In the genomic region with DNA sequence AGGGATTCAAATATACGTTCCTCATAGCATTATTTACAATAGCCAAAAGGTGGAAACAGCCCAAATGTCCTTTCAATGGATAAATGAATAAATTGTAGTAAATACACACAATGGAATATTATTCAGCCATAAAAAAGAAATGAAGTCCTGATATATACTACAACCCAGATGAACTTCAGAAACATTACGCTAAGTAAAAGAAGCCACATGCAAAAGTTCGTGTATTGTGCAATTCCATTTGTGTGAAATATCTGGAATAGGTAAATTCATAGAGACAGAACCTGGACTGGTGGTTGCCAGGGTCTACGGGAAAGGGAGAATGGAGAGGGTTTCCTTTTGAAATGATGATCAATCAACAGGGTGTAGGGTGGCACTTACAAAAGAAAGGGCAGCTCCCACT, we compare ENCODE assay signal across 18 cellular contexts. TPM values are rescaled to one million over a fixed set of nuclear protein-coding genes. Genes with fewer than 3 reads are reported as not detected.
DNase-seq lines count a peak whose midpoint lies in the region; ATAC-seq and TF ChIP-seq lines count a peak whose summit lies in the region.
"Had no signal": no experiment of that assay in that cellular context is flagged by ENCODE, and none has a peak within 500 bp of the region (broad histone marks: within the 10 kb centered on the region; RNA-seq: fewer than 3 reads in every experiment).

No MANE protein-coding gene starts in this region.

- H3K36me3 Mint-ChIP-seq in activated CD4-positive, alpha-beta T cell treated with anti-CD3 and anti-CD28 coated beads for 36 hours (ENCODE audit: low read depth) = no peaks in the 10 kb centered on the region
- H3K36me3 Mint-ChIP-seq: CD14-positive monocyte; CD4-positive, alpha-beta memory T cell had no signal

- peaks cover 6% of the 10 kb centered on the region for H3K27me3 Mint-ChIP-seq in activated CD4-positive, alpha-beta T cell treated with anti-CD3 and anti-CD28 coated beads for 36 hours

- no peaks in the 10 kb centered on the region for H3K27me3 ChIP-seq in Panc1 (ENCODE audit: control insufficient read depth, insufficient read depth, low read length)
- H3K27me3 ChIP-seq: BLaER1 had no signal

- in situ Hi-C loops in Panc1 (cut with HindIII; ENCODE audit: low pct_unique_long_range_greater_than_20kb, low sequenced_read_pairs) = no loop called here

- H3K36me3 ChIP-seq in Panc1 (ENCODE audit: control insufficient read depth, insufficient read depth, low read length) = no peaks in the 10 kb centered on the region
- H3K36me3 ChIP-seq: BLaER1 had no signal

- peak; percentile 4 for DNase-seq in cardiac septum (ENCODE audit: low spot score)
- DNase-seq in Right ventricle myocardium superior = no peak
- DNase-seq in Panc1 (ENCODE audit: low read depth, low spot score) = no peak
- DNase-seq in epidermal melanocyte (ENCODE audit: insufficient read length, low spot score) = peak; percentile 1
- no peak for DNase-seq in DMS53 treated with DMSO at 0.1 percent for 48 hours (lab: John Stamatoyannopoulos, UW; ENCODE audit: unreplicated experiment)
- no peak for DNase-seq in activated CD4-positive, alpha-beta T cell treated with anti-CD3 and anti-CD28 coated beads for 36 hours
- no peak for DNase-seq in NCI-H2107 treated with DMSO at 0.1 percent for 48 hours (lab: John Stamatoyannopoulos, UW; ENCODE audit: unreplicated experiment)
- DNase-seq: CD4-positive, alpha-beta memory T cell; DND-41; EL; H7 had no signal

- H3K9me3 ChIP-seq in Panc1 (ENCODE audit: control insufficient read depth, insufficient read depth, low read depth, low read length) = no peaks in the 10 kb centered on the region; the same call in 1 of the 2 replicates
- H3K9me3 ChIP-seq: BLaER1 had no signal

- peaks cover 42% of the 10 kb centered on the region for H3K4me1 ChIP-seq in Panc1 (ENCODE audit: control insufficient read depth, insufficient read depth, low read length)

- H3K27ac Mint-ChIP-seq in activated CD4-positive, alpha-beta T cell treated with anti-CD3 and anti-CD28 coated beads for 36 hours = no peak overlapping the region
- H3K27ac Mint-ChIP-seq: CD4-positive, alpha-beta memory T cell; GM23338 had no signal

- no peak overlapping the region for H3K4me3 ChIP-seq in Panc1 (ENCODE audit: low read depth in 2 of 2, low read length in 2 of 2)
- H3K4me3 ChIP-seq: BLaER1, GM12878, GM23338 had no signal

- CTCF ChIA-PET in Panc1 (lab: Charles Lee) = no interaction called here
- CTCF ChIA-PET in activated CD4-positive, alpha-beta T cell treated with anti-CD3 and anti-CD28 coated beads for 36 hours (lab: Charles Lee) = interaction anchor here (0.5 to 0.9 kb wide), 2 partner anchors 10 to 125 kb away, joined by 3 read pairs; no protein-coding TSS in a partner anchor

- H3K4me3 Mint-ChIP-seq in activated CD4-positive, alpha-beta T cell treated with anti-CD3 and anti-CD28 coated beads for 36 hours = no peak overlapping the region
- H3K4me3 Mint-ChIP-seq: CD14-positive monocyte; CD4-positive, alpha-beta memory T cell; GM23338 had no signal

- no peaks in the 10 kb centered on the region for H3K4me1 Mint-ChIP-seq in activated CD4-positive, alpha-beta T cell treated with anti-CD3 and anti-CD28 coated beads for 36 hours
- H3K4me1 Mint-ChIP-seq: CD4-positive, alpha-beta memory T cell had no signal

- intact Hi-C loops in cardiac septum (cut with DNase I) (no loop called here), Right ventricle myocardium superior (cut with DNase I) (no loop called here), Panc1 (cut with micrococcal nuclease; ENCODE audit: unreplicated experiment) (no loop called here)
- intact Hi-C loops in activated CD4-positive, alpha-beta T cell treated with anti-CD3 and anti-CD28 coated beads for 36 hours (cut with DNase I, micrococcal nuclease) = no loop called here

- no TSS peak for BruUV-seq in Panc1 (replicated peaks; lab: Mats Ljungman, UMichigan)

- POLR2A ChIA-PET in Panc1 (lab: Charles Lee) = no interaction called here
- POLR2A ChIA-PET in activated CD4-positive, alpha-beta T cell treated with anti-CD3 and anti-CD28 coated beads for 36 hours (lab: Charles Lee) = no interaction called here

- no peaks in the 10 kb centered on the region for H3K9me3 Mint-ChIP-seq in activated CD4-positive, alpha-beta T cell treated with anti-CD3 and anti-CD28 coated beads for 36 hours (ENCODE audit: low read depth)
- H3K9me3 Mint-ChIP-seq: CD14-positive monocyte; CD4-positive, alpha-beta memory T cell; GM23338 had no signal

- TF ChIP-seq CTCF in Panc1 (IDR thresholded peaks at IDR 0.05) = no peak

- ATAC-seq in Right ventricle myocardium superior (ENCODE audit: poor library complexity) (no peak), Panc1 (no peak)
- ATAC-seq in activated CD4-positive, alpha-beta T cell treated with anti-CD3 and anti-CD28 coated beads for 36 hours = no peak
- ATAC-seq: GM12878, GM23338, HCT116 had no signal

- H3K27ac ChIP-seq in Panc1 (ENCODE audit: low read length) = peak overlapping the region; percentile 94
- H3K27ac ChIP-seq: 22Rv1, BLaER1 had no signal

RNA-seq across cellular contexts. Expression of a gene that starts 12.5 kb away (rescaled TPM):
- total RNA-seq in cardiac septum (0.38 TPM), Right ventricle myocardium superior (0.38 TPM), Panc1 (2021; ENCODE audit: unreplicated experiment) (18.6 TPM)
- polyA plus RNA-seq in Panc1 (2012; ENCODE audit: insufficient read length) = 16.4 TPM
- total RNA-seq in activated CD4-positive, alpha-beta T cell treated with anti-CD3 and anti-CD28 coated beads for 36 hours = not detected
- total RNA-seq: CD4-positive, alpha-beta memory T cell; GM12878 had no signal
- polyA plus RNA-seq: CD14-positive monocyte; CD4-positive, alpha-beta memory T cell; GM12878 had no signal

RNA-seq across cellular contexts. Expression of a gene that starts 25.7 kb away (rescaled TPM):
- total RNA-seq in cardiac septum = 22.7 TPM
- total RNA-seq in Right ventricle myocardium superior = 17.1 TPM
- 0.51 TPM for total RNA-seq in Panc1 (2021; ENCODE audit: unreplicated experiment)
- 0.28 TPM for polyA plus RNA-seq in Panc1 (2012; ENCODE audit: insufficient read length)
- total RNA-seq in activated CD4-positive, alpha-beta T cell treated with anti-CD3 and anti-CD28 coated beads for 36 hours = not detected
- total RNA-seq: A673; CD4-positive, alpha-beta memory T cell; GM23338 had no signal
- polyA plus RNA-seq: CD14-positive monocyte; CD4-positive, alpha-beta memory T cell; GM12878 had no signal

RNA-seq across cellular contexts. Expression of a gene that starts 42.3 kb away (rescaled TPM):
- total RNA-seq in cardiac septum = 15.5 TPM
- total RNA-seq in Right ventricle myocardium superior = 17.3 TPM
- 92.8 TPM for total RNA-seq in Panc1 (2021; ENCODE audit: unreplicated experiment)
- 45.0 TPM for polyA plus RNA-seq in Panc1 (2012; ENCODE audit: insufficient read length)
- 100 to 1,000 TPM; 113 to 145 TPM for total RNA-seq in activated CD4-positive, alpha-beta T cell treated with anti-CD3 and anti-CD28 coated beads for 36 hours

Comparison
In these comparisons a context has a peak if more than half of its experiments do, and no peak if none do; other contexts are left out.
1. DNase-seq: peak in cardiac septum (single experiment) and epidermal melanocyte (single experiment); none in Right ventricle myocardium superior (single experiment), Panc1 (single experiment), DMS53 treated with DMSO at 0.1 percent for 48 hours (single experiment), activated CD4-positive, alpha-beta T cell treated with anti-CD3 and anti-CD28 coated beads for 36 hours (single experiment) and NCI-H2107 treated with DMSO at 0.1 percent for 48 hours (single experiment).
2. RNA of a gene that starts 12.5 kb away (total RNA-seq): 18.6 TPM in Panc1 (single experiment); 0.38 TPM in cardiac septum (single experiment), 0.38 TPM in Right ventricle myocardium superior (single experiment) and not detected in activated CD4-positive, alpha-beta T cell treated with anti-CD3 and anti-CD28 coated beads for 36 hours; every median in the first group is over 10 times any median in the second.
3. RNA of a gene that starts 25.7 kb away (total RNA-seq): 22.7 TPM in cardiac septum (single experiment) and 17.1 TPM in Right ventricle myocardium superior (single experiment); 0.51 TPM in Panc1 (single experiment) and not detected in activated CD4-positive, alpha-beta T cell treated with anti-CD3 and anti-CD28 coated beads for 36 hours; every median in the first group is over 10 times any median in the second.